Comparison of ENCODE assay signal across 28 cellular contexts in the genomic region with DNA sequence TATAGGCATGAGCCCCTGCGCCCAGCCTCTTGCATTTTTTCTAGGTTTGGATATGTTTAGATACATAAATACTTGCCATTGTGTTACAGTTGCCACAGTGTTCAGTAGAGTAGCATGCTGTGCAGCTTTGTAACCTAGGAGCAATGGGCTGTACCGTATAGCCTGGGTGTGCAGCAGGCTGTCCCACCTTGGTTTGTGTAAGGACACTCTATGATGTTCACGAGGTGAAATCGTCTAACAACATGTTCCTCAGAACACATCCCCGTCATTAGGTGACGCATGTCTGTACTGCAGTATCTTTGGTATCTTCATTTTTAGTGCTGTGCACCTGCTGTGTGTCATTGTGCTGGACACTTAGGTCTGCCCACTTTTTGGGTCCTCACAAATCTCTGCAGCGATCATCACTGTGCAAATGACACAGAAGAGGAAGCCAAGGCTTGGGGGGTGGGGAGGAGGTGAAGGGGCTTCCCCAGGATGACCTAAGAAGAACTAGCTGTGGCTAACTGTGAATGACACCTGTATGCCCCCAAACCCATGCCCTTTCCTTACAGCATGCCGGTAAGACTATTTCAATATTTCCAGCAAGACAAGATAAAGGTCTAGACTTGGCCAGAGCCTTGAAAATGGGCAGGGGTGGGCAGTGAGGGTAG.
"Had no signal": no experiment of that assay in that cellular context is flagged by ENCODE, and none has a peak within 500 bp of the region (broad histone marks: within the 10 kb centered on the region; RNA-seq: fewer than 3 reads in every experiment).

No MANE protein-coding gene starts in this region.

- H3K27me3 ChIP-seq: heart right ventricle, pancreas, right lobe of liver, stomach, thyroid gland had no signal

- H3K9me3 ChIP-seq: esophagus squamous epithelium, heart right ventricle, mucosa of descending colon, pancreas, right lobe of liver, stomach, thyroid gland had no signal

- DNase-seq: cerebellar nuclear complex; cortex of kidney; effector memory CD8-positive, alpha-beta T cell; erythroblast; esophagus squamous epithelium; foreskin melanocyte; glutamatergic neuron; heart right ventricle; mesenchymal stem cell; mucosa of descending colon; naive B cell; occipital lobe; pancreas; right lobe of liver; small intestine; stimulated activated CD4-positive, alpha-beta T cell treated with anti-CD3 and anti-CD28 coated beads, Interleukin-15, amount 100 ng/mL, for 24 hours; stimulated activated CD4-positive, alpha-beta T cell treated with anti-CD3 and anti-CD28 coated beads, Interleukin-2, amount 100 ng/mL, for 48 hours; stimulated activated naive CD4-positive, alpha-beta T cell treated with Interleukin-2 at 50 U/mL for 16 hours; stomach; thyroid gland had no signal

- H3K36me3 Mint-ChIP-seq: mesothelial cell of epicardium; naive B cell; natural killer cell treated with Interleukin-12 subunit alpha and Interleukin-12 subunit beta and Interleukin-15 and Interleukin-18, amount 100 ng/mL, for 72 hours; type B pancreatic cell had no signal

- H3K4me1 ChIP-seq: heart right ventricle, pancreas, right lobe of liver, thyroid gland had no signal

- H3K4me3 Mint-ChIP-seq: effector memory CD8-positive, alpha-beta T cell; mesothelial cell of epicardium; natural killer cell treated with Interleukin-12 subunit alpha and Interleukin-12 subunit beta and Interleukin-15 and Interleukin-18, amount 100 ng/mL, for 72 hours; neural crest cell; type B pancreatic cell had no signal

- FAIRE-seq: endometrium, keratinocyte, pancreas, small intestine had no signal

- H3K9me3 Mint-ChIP-seq: effector memory CD8-positive, alpha-beta T cell; mesothelial cell of epicardium; naive B cell; natural killer cell treated with Interleukin-12 subunit alpha and Interleukin-12 subunit beta and Interleukin-15 and Interleukin-18, amount 100 ng/mL, for 72 hours; neural crest cell; type B pancreatic cell had no signal

- H3K27ac ChIP-seq: esophagus squamous epithelium, heart right ventricle, pancreas, right lobe of liver, stomach, thyroid gland had no signal

- ATAC-seq: effector memory CD8-positive, alpha-beta T cell; left lobe of liver; mucosa of descending colon; natural killer cell treated with Interleukin-12 subunit alpha and Interleukin-12 subunit beta and Interleukin-15 and Interleukin-18, amount 100 ng/mL, for 72 hours; pancreas; right lobe of liver had no signal

- H3K27ac Mint-ChIP-seq: effector memory CD8-positive, alpha-beta T cell; mesothelial cell of epicardium; naive B cell; natural killer cell treated with Interleukin-12 subunit alpha and Interleukin-12 subunit beta and Interleukin-15 and Interleukin-18, amount 100 ng/mL, for 72 hours; type B pancreatic cell had no signal

- H3K4me3 ChIP-seq: esophagus squamous epithelium, heart right ventricle, lung, mucosa of descending colon, pancreas, right lobe of liver, stomach, thyroid gland had no signal

- H3K36me3 ChIP-seq: esophagus squamous epithelium, heart right ventricle, pancreas, right lobe of liver, stomach, thyroid gland had no signal
